10 cellular contexts compared by ENCODE assay signal in genomic region chr19:11418166-11418517, GRCh38. TPM values are rescaled to one million over a fixed set of nuclear protein-coding genes. Genes with fewer than 3 reads are reported as not detected.
DNase-seq lines count a peak whose midpoint lies in the region; ATAC-seq, FAIRE-seq and TF ChIP-seq lines count a peak whose summit lies in the region.
"Had no signal": no experiment of that assay in that cellular context is flagged by ENCODE, and none has a peak within 500 bp of the region (broad histone marks: within the 10 kb centered on the region; RNA-seq: fewer than 3 reads in every experiment).

No MANE protein-coding gene starts in this region.

- H3K4me2 ChIP-seq in astrocyte (ENCODE audit: low read length) = no peak overlapping the region

- H3K27ac Mint-ChIP-seq in MCF 10A (ENCODE audit: low read depth, unreplicated experiment) (no peak overlapping the region), astrocyte (ENCODE audit: unreplicated experiment) (no peak overlapping the region), memory B cell (no peak overlapping the region)
- H3K27ac Mint-ChIP-seq: activated CD4-positive, alpha-beta T cell treated with anti-CD3 and anti-CD28 coated beads, Interleukin-2, amount 10 ng/mL, durations not matched to agents 7 days and 5 days had no signal

- H3K4me1 Mint-ChIP-seq in MCF 10A (ENCODE audit: insufficient read depth, unreplicated experiment) (no peaks in the 10 kb centered on the region), astrocyte (ENCODE audit: low read depth, unreplicated experiment) (no peaks in the 10 kb centered on the region), memory B cell (peaks cover 37% of the 10 kb centered on the region)

- ATAC-seq in memory B cell (ENCODE audit: low read depth) (no peak), upper lobe of right lung (no peak)

- H3K4me3 Mint-ChIP-seq in MCF 10A (ENCODE audit: unreplicated experiment) = no peak overlapping the region
- H3K4me3 Mint-ChIP-seq in astrocyte (ENCODE audit: unreplicated experiment) = peak overlapping the region; percentile 45
- peak overlapping the region; percentile 86 for H3K4me3 Mint-ChIP-seq in memory B cell
- H3K4me3 Mint-ChIP-seq: activated CD4-positive, alpha-beta T cell treated with anti-CD3 and anti-CD28 coated beads, Interleukin-2, amount 10 ng/mL, durations not matched to agents 7 days and 5 days had no signal

- CTCF ChIA-PET in MCF 10A (lab: Yijun Ruan, JAX) = interaction anchor here (0.6 to 0.7 kb wide), 2 partner anchors 123 to 1193 kb away, joined by 3 to 4 read pairs; partner anchors contain the start of genes TSPAN16 and ZNF791

- no peaks in the 10 kb centered on the region for H3K4me1 ChIP-seq in breast epithelium
- H3K4me1 ChIP-seq in astrocyte (ENCODE audit: insufficient read depth, low read length) = peaks cover 3% of the 10 kb centered on the region
- peaks cover 33% of the 10 kb centered on the region for H3K4me1 ChIP-seq in upper lobe of right lung

- TF ChIP-seq CTCF in breast epithelium (IDR thresholded peaks at IDR 0.05) = no peak
- no peak for TF ChIP-seq CTCF in MCF 10A (IDR thresholded peaks at IDR 0.05; ENCODE audit: unreplicated experiment)
- TF ChIP-seq CTCF in astrocyte (IDR thresholded peaks at IDR 0.05; ENCODE audit: insufficient read depth, low read depth, low read length) = no peak
- TF ChIP-seq CTCF in upper lobe of right lung (IDR thresholded peaks at IDR 0.05) = no peak

- no peak overlapping the region for H3K9ac ChIP-seq in astrocyte (ENCODE audit: low read length)

- FAIRE-seq in astrocyte (lab: Jason Lieb, UNC) = no peak

- H3K79me2 ChIP-seq in astrocyte (ENCODE audit: insufficient read depth, low read length) = no peaks in the 10 kb centered on the region

- H3K9me3 ChIP-seq in breast epithelium = no peaks in the 10 kb centered on the region
- no peaks in the 10 kb centered on the region for H3K9me3 ChIP-seq in astrocyte (ENCODE audit: insufficient read depth, low read depth, low read length)
- no peaks in the 10 kb centered on the region for H3K9me3 ChIP-seq in upper lobe of right lung

- no peak for TF ChIP-seq POLR2A in breast epithelium (IDR thresholded peaks at IDR 0.05)

- H3K36me3 Mint-ChIP-seq in MCF 10A (ENCODE audit: insufficient read depth, unreplicated experiment) (no peaks in the 10 kb centered on the region), astrocyte (ENCODE audit: low read depth, unreplicated experiment) (no peaks in the 10 kb centered on the region), memory B cell (no peaks in the 10 kb centered on the region)

- no peak overlapping the region for H2AFZ ChIP-seq in astrocyte (ENCODE audit: low read depth, low read length)

- H3K27ac ChIP-seq in breast epithelium = peak overlapping the region in 1 of 2 donors; percentile 40
- H3K27ac ChIP-seq in astrocyte (ENCODE audit: low read depth, low read length) = no peak overlapping the region
- H3K27ac ChIP-seq in upper lobe of right lung = peak overlapping the region; percentile 71

- H4K20me1 ChIP-seq in astrocyte (ENCODE audit: insufficient read depth, low read length) = no peaks in the 10 kb centered on the region

- H3K4me3 ChIP-seq in breast epithelium = peak overlapping the region; percentile 45 to 66 (median 51)
- no peak overlapping the region for H3K4me3 ChIP-seq in astrocyte (ENCODE audit: insufficient read depth, low read depth, low read length)
- peak overlapping the region; percentile 56 for H3K4me3 ChIP-seq in upper lobe of right lung

- no TSS peak for BruUV-seq in MCF 10A (replicated peaks; lab: Mats Ljungman, UMichigan)

- intact Hi-C loops in breast epithelium (cut with DNase I; ENCODE audit: low total_unique reads) (no loop called here), MCF 10A (cut with micrococcal nuclease) (no loop called here), upper lobe of right lung (cut with DNase I) (no loop called here), posterior vena cava (cut with DNase I) (no loop called here)

- H3K36me3 ChIP-seq in breast epithelium (no peaks in the 10 kb centered on the region), astrocyte (ENCODE audit: insufficient read depth, low read length) (no peaks in the 10 kb centered on the region), upper lobe of right lung (no peaks in the 10 kb centered on the region)

- DNase-seq in breast epithelium (ENCODE audit: low spot score in 2 of 2) (no peak), MCF 10A (ENCODE audit: unreplicated experiment) (no peak), astrocyte (ENCODE audit: low read depth) (no peak), memory B cell (ENCODE audit: low spot score in 2 of 2) (no peak), upper lobe of right lung (no peak), SW 1271 (lab: John Stamatoyannopoulos, UW) (no peak), posterior vena cava (ENCODE audit: low spot score) (no peak), dedifferentiated amniotic fluid mesenchymal stem cell (ENCODE audit: extremely low spot score) (no peak)
- DNase-seq: activated CD4-positive, alpha-beta T cell treated with anti-CD3 and anti-CD28 coated beads, Interleukin-2, amount 10 ng/mL, durations not matched to agents 7 days and 5 days; erythroblast had no signal

- H3K27me3 Mint-ChIP-seq in MCF 10A (ENCODE audit: insufficient read depth, unreplicated experiment) = peaks cover 3% of the 10 kb centered on the region
- H3K27me3 Mint-ChIP-seq in astrocyte (ENCODE audit: low read depth, unreplicated experiment) = peaks cover 40% of the 10 kb centered on the region
- peaks cover 20% of the 10 kb centered on the region for H3K27me3 Mint-ChIP-seq in memory B cell

- H3K27me3 ChIP-seq in breast epithelium (peaks cover 4 to 17% of the 10 kb centered on the region in 2 donors), astrocyte (ENCODE audit: insufficient read depth, low read length) (peaks cover 47% of the 10 kb centered on the region), upper lobe of right lung (peaks cover 16% of the 10 kb centered on the region)

- H3K9me3 Mint-ChIP-seq in MCF 10A (ENCODE audit: unreplicated experiment) = no peaks in the 10 kb centered on the region
- H3K9me3 Mint-ChIP-seq in astrocyte (ENCODE audit: unreplicated experiment) = no peaks in the 10 kb centered on the region
- H3K9me3 Mint-ChIP-seq in memory B cell = no peaks in the 10 kb centered on the region
- H3K9me3 Mint-ChIP-seq: activated CD4-positive, alpha-beta T cell treated with anti-CD3 and anti-CD28 coated beads, Interleukin-2, amount 10 ng/mL, durations not matched to agents 7 days and 5 days had no signal

- POLR2A ChIA-PET in MCF 10A (lab: Yijun Ruan, JAX) = no interaction called here

RNA-seq across cellular contexts. Expression of gene RGL3, which starts 1.0 kb away (rescaled TPM):
- total RNA-seq in breast epithelium (10 to 100 TPM in 1 of 3 donors, 1 to 10 TPM in 2; 3.7 to 18.4 (median 9.8) TPM), MCF 10A (2022) (not detected in 2 replicates), astrocyte (1.3 and 3.6 TPM in 2 replicates), upper lobe of right lung (54.6 TPM), posterior vena cava (10 to 100 TPM in 1 of 2 donors, 1 to 10 TPM in 1; 7.7 to 12.9 TPM)
- total RNA-seq: activated CD4-positive, alpha-beta T cell treated with anti-CD3 and anti-CD28 coated beads, Interleukin-2, amount 10 ng/mL, durations not matched to agents 7 days and 5 days had no signal

RNA-seq across cellular contexts. Expression of gene ODAD3, which starts 16.8 kb away (rescaled TPM):
- total RNA-seq in breast epithelium (under 1 TPM in 2 of 3 donors, not detected in 1; 0.33 to 0.59 TPM), MCF 10A (2022) (0.30 TPM in 1 of 2 replicates, not detected in the other), astrocyte (0.62 and 0.66 TPM in 2 replicates), upper lobe of right lung (0.49 TPM), posterior vena cava (under 1 TPM in 1 of 2 donors, not detected in 1; 0.69 TPM)
- total RNA-seq: activated CD4-positive, alpha-beta T cell treated with anti-CD3 and anti-CD28 coated beads, Interleukin-2, amount 10 ng/mL, durations not matched to agents 7 days and 5 days had no signal

RNA-seq across cellular contexts. Expression of gene PRKCSH, which starts 17.3 kb away (rescaled TPM):
- 10 to 100 TPM; 69.5 to 95.9 (median 92.1) TPM for total RNA-seq in breast epithelium
- 224 and 257 TPM in 2 replicates for total RNA-seq in MCF 10A (2022)
- total RNA-seq in astrocyte = 405 and 431 TPM in 2 replicates
- total RNA-seq in upper lobe of right lung = 293 TPM
- 100 to 1,000 TPM; 161 to 188 TPM for total RNA-seq in posterior vena cava

RNA-seq across cellular contexts. Expression of gene EPOR, which starts 34.0 kb away (rescaled TPM):
- total RNA-seq in breast epithelium (1 to 10 TPM; 2.9 to 6.2 (median 4.1) TPM), MCF 10A (2022) (1.7 and 2.7 TPM in 2 replicates), astrocyte (4.4 and 4.7 TPM in 2 replicates), upper lobe of right lung (20.4 TPM), posterior vena cava (1 to 10 TPM; 4.0 to 6.4 TPM)

RNA-seq across cellular contexts. Expression of gene SWSAP1, which starts 43.7 kb away (rescaled TPM):
- 1 to 10 TPM; 1.1 to 2.6 (median 2.2) TPM for total RNA-seq in breast epithelium
- total RNA-seq in MCF 10A (2022) = 1.0 and 1.4 TPM in 2 replicates
- total RNA-seq in astrocyte = 1.7 and 1.8 TPM in 2 replicates
- 3.2 TPM for total RNA-seq in upper lobe of right lung
- total RNA-seq in posterior vena cava = 1 to 10 TPM; 1.2 to 1.8 TPM
